1 cellular context compared by ENCODE assay signal in the genomic region with DNA sequence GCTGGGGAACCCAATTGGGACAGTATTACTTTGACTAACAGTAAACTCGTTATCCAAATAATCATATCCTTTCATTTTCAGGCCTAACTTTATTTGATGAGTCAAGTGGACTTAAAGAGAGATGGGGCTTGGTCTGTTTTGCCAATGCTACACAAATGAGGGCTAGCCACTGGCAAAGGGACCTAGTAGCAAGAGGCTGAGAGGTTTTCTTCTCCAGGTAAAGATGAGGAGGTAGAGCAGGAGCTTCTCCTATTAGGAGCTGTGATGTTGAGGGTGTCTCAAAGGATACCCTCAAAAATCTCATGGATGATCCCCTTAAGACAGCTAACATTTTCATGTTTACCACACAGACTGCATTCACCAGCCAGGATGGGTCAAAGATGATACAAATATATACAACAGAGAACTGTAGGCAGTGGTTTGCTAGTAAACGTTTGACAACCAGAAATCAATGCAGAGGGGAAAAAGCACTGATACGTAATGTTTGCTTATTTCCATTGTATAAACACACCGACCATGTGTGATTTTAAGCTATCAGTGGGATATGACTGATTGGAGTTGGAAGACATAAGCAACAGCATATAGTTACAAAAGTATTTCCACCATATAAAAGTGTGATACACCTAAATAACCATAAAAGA.
A peak's percentile ranks its signal among the peaks of the same experiment; 100 is the strongest.
TF ChIP-seq lines count a peak whose summit lies in the region.

No MANE protein-coding gene starts in this region.

TF ChIP-seq in HepG2, 621 proteins besides CTCF, POLR2A, EP300 and RAD21 (continued from another document and continues in another):
- TF ChIP-seq MAFG (CRISPR knock-in tag; IDR thresholded peaks at IDR 0.05) (no peak), ZNF343 (CRISPR knock-in tag; IDR thresholded peaks at IDR 0.05) (no peak), SAFB2 (CRISPR knock-in tag; IDR thresholded peaks at IDR 0.05; ENCODE audit: borderline replicate concordance, low read depth) (no peak), MEIS1 (CRISPR knock-in tag; IDR thresholded peaks at IDR 0.05; ENCODE audit: borderline replicate concordance) (peak; percentile 66), PAF1 (CRISPR knock-in tag; IDR thresholded peaks at IDR 0.05) (no peak), MAFF (IDR thresholded peaks at IDR 0.05; ENCODE audit: low read depth, low read length) (no peak), THYN1 (CRISPR knock-in tag; IDR thresholded peaks at IDR 0.05; ENCODE audit: borderline replicate concordance, low read depth) (no peak), ZNF619 (CRISPR knock-in tag; IDR thresholded peaks at IDR 0.05) (no peak), ZNF431 (CRISPR knock-in tag; IDR thresholded peaks at IDR 0.05; ENCODE audit: borderline replicate concordance, low read depth) (no peak; the same call in 1 of the 2 replicates), HNF4A (CRISPR knock-in tag; IDR thresholded peaks at IDR 0.05) (peak; percentile 56), PITX1 (CRISPR knock-in tag; IDR thresholded peaks at IDR 0.05) (no peak), ELF1 (CRISPR knock-in tag; IDR thresholded peaks at IDR 0.05) (no peak), ZNF207 (IDR thresholded peaks at IDR 0.05; ENCODE audit: borderline replicate concordance) (no peak), ZMYM4 (CRISPR knock-in tag; IDR thresholded peaks at IDR 0.05) (peak; percentile 83; the same call in 1 of the 2 replicates), ZNF598 (CRISPR knock-in tag; IDR thresholded peaks at IDR 0.05; ENCODE audit: borderline replicate concordance) (no peak), ZNF331 (CRISPR knock-in tag; IDR thresholded peaks at IDR 0.05) (peak; percentile 80), HOXD1 (CRISPR knock-in tag; IDR thresholded peaks at IDR 0.05) (0 out of 2 replicates have a peak, but pooled peaks have one; percentile 67), PAX8 (CRISPR knock-in tag; IDR thresholded peaks at IDR 0.05; ENCODE audit: borderline replicate concordance) (no peak), JDP2 (CRISPR knock-in tag; IDR thresholded peaks at IDR 0.05; ENCODE audit: borderline replicate concordance) (no peak), SMAD9 (CRISPR knock-in tag; IDR thresholded peaks at IDR 0.05) (no peak), CEBPB (IDR thresholded peaks at IDR 0.05; ENCODE audit: borderline replicate concordance, low read depth, low read length) (no peak), ZNF777 (CRISPR knock-in tag; IDR thresholded peaks at IDR 0.05) (no peak), ZFX (CRISPR knock-in tag; IDR thresholded peaks at IDR 0.05; ENCODE audit: low read depth) (no peak), ATF4 (CRISPR knock-in tag; IDR thresholded peaks at IDR 0.05) (peak in 1 of 2 experiments; percentile 55; a peak in 2 of 4 replicates), ZNF597 (CRISPR knock-in tag; IDR thresholded peaks at IDR 0.05) (no peak), MXD3 (CRISPR knock-in tag; IDR thresholded peaks at IDR 0.05) (no peak), CHD2 (IDR thresholded peaks at IDR 0.05; ENCODE audit: low read depth, low read length) (no peak)
- TF ChIP-seq, protein P1, sequence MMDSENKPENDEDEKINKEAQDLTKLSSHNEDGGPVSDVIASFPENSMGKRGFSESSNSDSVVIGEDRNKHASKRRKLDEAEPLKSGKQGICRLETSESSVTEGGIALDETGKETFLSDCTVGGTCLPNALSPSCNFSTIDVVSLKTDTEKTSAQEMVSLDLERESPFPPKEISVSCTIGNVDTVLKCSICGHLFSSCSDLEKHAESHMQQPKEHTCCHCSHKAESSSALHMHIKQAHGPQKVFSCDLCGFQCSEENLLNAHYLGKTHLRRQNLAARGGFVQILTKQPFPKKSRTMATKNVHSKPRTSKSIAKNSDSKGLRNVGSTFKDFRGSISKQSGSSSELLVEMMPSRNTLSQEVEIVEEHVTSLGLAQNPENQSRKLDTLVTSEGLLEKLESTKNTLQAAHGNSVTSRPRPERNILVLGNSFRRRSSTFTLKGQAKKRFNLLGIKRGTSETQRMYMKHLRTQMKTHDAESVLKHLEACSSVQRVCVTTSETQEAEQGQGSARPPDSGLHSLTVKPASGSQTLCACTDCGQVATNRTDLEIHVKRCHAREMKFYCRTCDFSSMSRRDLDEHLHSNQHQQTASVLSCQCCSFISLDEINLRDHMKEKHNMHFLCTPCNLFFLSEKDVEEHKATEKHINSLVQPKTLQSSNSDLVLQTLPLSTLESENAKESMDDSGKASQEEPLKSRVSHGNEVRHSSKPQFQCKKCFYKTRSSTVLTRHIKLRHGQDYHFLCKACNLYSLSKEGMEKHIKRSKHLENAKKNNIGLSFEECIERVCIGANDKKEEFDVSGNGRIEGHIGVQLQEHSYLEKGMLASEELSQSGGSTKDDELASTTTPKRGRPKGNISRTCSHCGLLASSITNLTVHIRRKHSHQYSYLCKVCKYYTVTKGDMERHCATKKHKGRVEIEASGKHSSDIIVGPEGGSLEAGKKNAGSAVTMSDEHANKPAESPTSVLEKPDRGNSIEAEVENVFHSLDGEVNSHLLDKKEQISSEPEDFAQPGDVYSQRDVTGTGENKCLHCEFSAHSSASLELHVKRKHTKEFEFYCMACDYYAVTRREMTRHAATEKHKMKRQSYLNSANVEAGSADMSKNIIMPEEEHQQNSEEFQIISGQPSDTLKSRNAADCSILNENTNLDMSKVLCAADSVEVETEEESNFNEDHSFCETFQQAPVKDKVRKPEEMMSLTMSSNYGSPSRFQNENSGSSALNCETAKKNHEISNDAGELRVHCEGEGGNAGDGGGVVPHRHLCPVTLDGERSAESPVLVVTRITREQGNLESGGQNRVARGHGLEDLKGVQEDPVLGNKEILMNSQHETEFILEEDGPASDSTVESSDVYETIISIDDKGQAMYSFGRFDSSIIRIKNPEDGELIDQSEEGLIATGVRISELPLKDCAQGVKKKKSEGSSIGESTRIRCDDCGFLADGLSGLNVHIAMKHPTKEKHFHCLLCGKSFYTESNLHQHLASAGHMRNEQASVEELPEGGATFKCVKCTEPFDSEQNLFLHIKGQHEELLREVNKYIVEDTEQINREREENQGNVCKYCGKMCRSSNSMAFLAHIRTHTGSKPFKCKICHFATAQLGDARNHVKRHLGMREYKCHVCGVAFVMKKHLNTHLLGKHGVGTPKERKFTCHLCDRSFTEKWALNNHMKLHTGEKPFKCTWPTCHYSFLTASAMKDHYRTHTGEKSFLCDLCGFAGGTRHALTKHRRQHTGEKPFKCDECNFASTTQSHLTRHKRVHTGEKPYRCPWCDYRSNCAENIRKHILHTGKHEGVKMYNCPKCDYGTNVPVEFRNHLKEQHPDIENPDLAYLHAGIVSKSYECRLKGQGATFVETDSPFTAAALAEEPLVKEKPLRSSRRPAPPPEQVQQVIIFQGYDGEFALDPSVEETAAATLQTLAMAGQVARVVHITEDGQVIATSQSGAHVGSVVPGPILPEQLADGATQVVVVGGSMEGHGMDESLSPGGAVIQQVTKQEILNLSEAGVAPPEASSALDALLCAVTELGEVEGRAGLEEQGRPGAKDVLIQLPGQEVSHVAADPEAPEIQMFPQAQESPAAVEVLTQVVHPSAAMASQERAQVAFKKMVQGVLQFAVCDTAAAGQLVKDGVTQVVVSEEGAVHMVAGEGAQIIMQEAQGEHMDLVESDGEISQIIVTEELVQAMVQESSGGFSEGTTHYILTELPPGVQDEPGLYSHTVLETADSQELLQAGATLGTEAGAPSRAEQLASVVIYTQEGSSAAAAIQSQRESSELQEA (CRISPR knock-in tag; IDR thresholded peaks at IDR 0.05; ENCODE audit: not compliant biosample characterization) = no peak
- TF ChIP-seq, protein P2, sequence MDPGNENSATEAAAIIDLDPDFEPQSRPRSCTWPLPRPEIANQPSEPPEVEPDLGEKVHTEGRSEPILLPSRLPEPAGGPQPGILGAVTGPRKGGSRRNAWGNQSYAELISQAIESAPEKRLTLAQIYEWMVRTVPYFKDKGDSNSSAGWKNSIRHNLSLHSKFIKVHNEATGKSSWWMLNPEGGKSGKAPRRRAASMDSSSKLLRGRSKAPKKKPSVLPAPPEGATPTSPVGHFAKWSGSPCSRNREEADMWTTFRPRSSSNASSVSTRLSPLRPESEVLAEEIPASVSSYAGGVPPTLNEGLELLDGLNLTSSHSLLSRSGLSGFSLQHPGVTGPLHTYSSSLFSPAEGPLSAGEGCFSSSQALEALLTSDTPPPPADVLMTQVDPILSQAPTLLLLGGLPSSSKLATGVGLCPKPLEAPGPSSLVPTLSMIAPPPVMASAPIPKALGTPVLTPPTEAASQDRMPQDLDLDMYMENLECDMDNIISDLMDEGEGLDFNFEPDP (CRISPR knock-in tag; conservative IDR thresholded peaks at IDR 0.05) = no peak
- TF ChIP-seq, protein P3, sequence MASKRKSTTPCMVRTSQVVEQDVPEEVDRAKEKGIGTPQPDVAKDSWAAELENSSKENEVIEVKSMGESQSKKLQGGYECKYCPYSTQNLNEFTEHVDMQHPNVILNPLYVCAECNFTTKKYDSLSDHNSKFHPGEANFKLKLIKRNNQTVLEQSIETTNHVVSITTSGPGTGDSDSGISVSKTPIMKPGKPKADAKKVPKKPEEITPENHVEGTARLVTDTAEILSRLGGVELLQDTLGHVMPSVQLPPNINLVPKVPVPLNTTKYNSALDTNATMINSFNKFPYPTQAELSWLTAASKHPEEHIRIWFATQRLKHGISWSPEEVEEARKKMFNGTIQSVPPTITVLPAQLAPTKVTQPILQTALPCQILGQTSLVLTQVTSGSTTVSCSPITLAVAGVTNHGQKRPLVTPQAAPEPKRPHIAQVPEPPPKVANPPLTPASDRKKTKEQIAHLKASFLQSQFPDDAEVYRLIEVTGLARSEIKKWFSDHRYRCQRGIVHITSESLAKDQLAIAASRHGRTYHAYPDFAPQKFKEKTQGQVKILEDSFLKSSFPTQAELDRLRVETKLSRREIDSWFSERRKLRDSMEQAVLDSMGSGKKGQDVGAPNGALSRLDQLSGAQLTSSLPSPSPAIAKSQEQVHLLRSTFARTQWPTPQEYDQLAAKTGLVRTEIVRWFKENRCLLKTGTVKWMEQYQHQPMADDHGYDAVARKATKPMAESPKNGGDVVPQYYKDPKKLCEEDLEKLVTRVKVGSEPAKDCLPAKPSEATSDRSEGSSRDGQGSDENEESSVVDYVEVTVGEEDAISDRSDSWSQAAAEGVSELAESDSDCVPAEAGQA (IDR thresholded peaks at IDR 0.05; ENCODE audit: low read depth) = no peak
- TF ChIP-seq, protein P3 (CRISPR knock-in tag; IDR thresholded peaks at IDR 0.05; ENCODE audit: borderline replicate concordance) = peak; percentile 67; the same call in 1 of the 2 replicates
- TF ChIP-seq, protein P4, sequence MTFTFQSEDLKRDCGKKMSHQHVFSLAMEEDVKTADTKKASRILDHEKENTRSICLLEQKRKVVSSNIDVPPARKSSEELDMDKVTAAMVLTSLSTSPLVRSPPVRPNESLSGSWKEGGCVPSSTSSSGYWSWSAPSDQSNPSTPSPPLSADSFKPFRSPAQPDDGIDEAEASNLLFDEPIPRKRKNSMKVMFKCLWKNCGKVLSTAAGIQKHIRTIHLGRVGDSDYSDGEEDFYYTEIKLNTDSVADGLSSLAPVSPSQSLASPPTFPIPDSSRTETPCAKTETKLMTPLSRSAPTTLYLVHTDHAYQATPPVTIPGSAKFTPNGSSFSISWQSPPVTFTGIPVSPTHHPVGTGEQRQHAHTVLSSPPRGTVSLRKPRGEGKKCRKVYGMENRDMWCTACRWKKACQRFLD (CRISPR knock-in tag; IDR thresholded peaks at IDR 0.05; ENCODE audit: borderline replicate concordance) = no peak
- TF ChIP-seq, protein P5, sequence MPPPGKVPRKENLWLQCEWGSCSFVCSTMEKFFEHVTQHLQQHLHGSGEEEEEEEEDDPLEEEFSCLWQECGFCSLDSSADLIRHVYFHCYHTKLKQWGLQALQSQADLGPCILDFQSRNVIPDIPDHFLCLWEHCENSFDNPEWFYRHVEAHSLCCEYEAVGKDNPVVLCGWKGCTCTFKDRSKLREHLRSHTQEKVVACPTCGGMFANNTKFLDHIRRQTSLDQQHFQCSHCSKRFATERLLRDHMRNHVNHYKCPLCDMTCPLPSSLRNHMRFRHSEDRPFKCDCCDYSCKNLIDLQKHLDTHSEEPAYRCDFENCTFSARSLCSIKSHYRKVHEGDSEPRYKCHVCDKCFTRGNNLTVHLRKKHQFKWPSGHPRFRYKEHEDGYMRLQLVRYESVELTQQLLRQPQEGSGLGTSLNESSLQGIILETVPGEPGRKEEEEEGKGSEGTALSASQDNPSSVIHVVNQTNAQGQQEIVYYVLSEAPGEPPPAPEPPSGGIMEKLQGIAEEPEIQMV (CRISPR knock-in tag; IDR thresholded peaks at IDR 0.05; ENCODE audit: low read depth) = no peak
